In genomic region chrX:18886344-18887161, GRCh38 we compare ENCODE assay signal across 8 cellular contexts.
DNase-seq lines count a peak whose midpoint lies in the region; ATAC-seq and TF ChIP-seq lines count a peak whose summit lies in the region.

No MANE protein-coding gene starts in this region.

- no peaks in the 10 kb centered on the region for H3K9me3 ChIP-seq in breast epithelium

- peak; percentile 50 for TF ChIP-seq CTCF in GM10248 (IDR thresholded peaks at IDR 0.05; ENCODE audit: control extremely low read depth, extremely low read depth, low read depth, missing control alignments)
- peak; percentile 7 to 68 (median 51) for TF ChIP-seq CTCF in breast epithelium (IDR thresholded peaks at IDR 0.05)

- peak; percentile 20 for TF ChIP-seq RAD21 in Ishikawa (IDR thresholded peaks at IDR 0.05; ENCODE audit: low read depth)

- ATAC-seq in GM21825 (IDR thresholded peaks at IDR 0.05; ENCODE audit: unreplicated experiment), result peak; percentile 63

- H3K4me3 ChIP-seq in breast epithelium, result peak overlapping the region; percentile 34 to 65 (median 46)

- CTCF ChIA-PET in GM10248 (lab: Yijun Ruan, JAX), result interaction anchor here (0.6 to 2.6 kb wide), 14 partner anchors 8 to 476 kb away, joined by 3 to 18 read pairs (median 3); no protein-coding TSS in a partner anchor

- no peak for TF ChIP-seq EP300 in Ishikawa (IDR thresholded peaks at IDR 0.05; ENCODE audit: borderline replicate concordance)

- H3K27ac ChIP-seq in breast epithelium, result peak overlapping the region; percentile 67 to 87

- H3K36me3 ChIP-seq in breast epithelium, result no peaks in the 10 kb centered on the region

- POLR2A ChIA-PET in GM10248 (lab: Yijun Ruan, JAX), result interaction anchor here (1.0 kb wide), 1 partner anchor 461 kb away, joined by 4 read pairs; the partner anchor contains the start of gene CDKL5

- no peak for TF ChIP-seq POLR2A in breast epithelium (IDR thresholded peaks at IDR 0.05)

- H3K27me3 ChIP-seq in breast epithelium, result peaks cover 0 to 44% of the 10 kb centered on the region in 2 donors

- intact Hi-C loops in breast epithelium (cut with DNase I; ENCODE audit: low total_unique reads), result no loop called here

- H3K4me1 ChIP-seq in breast epithelium, result peaks cover 0 to 5% of the 10 kb centered on the region in 2 donors

- DNase-seq in GM10248 (ENCODE audit: extremely low spot score) (peak; percentile 77), T-helper 9 cell (peak; percentile 10), breast epithelium (ENCODE audit: low spot score in 2 of 2) (peak; percentile 58 to 75), iPS-NIHi7 (ENCODE audit: extremely low spot score) (peak; percentile 68), SHP77 treated with DMSO at 0.1 percent for 48 hours (lab: John Stamatoyannopoulos, UW) (no peak)
- peak; percentile 23 for DNase-seq in stimulated activated CD4-positive, alpha-beta T cell treated with anti-CD3 and anti-CD28 coated beads, Interleukin-12 subunit alpha, Interleukin-12 subunit beta, amount 100 ng/mL, for 4 hours

TF ChIP-seq in Ishikawa, 13 proteins besides CTCF, POLR2A, EP300 and RAD21:
- peak; percentile 39 for TF ChIP-seq MAX (IDR thresholded peaks at IDR 0.05)
- TF ChIP-seq USF1 (IDR thresholded peaks at IDR 0.05), result peak; percentile 79
- 0 out of 2 replicates have a peak, but pooled peaks have one; percentile 13 for TF ChIP-seq TEAD4 (IDR thresholded peaks at IDR 0.05)
- TF ChIP-seq ZBTB7A (IDR thresholded peaks at IDR 0.05; ENCODE audit: low read depth), result no peak
- peak; percentile 54 for TF ChIP-seq NFIC (IDR thresholded peaks at IDR 0.05)
- no peak for TF ChIP-seq YY1 (IDR thresholded peaks at IDR 0.05; ENCODE audit: low read depth)
